8 cellular contexts compared by ENCODE assay signal in the genomic region with DNA sequence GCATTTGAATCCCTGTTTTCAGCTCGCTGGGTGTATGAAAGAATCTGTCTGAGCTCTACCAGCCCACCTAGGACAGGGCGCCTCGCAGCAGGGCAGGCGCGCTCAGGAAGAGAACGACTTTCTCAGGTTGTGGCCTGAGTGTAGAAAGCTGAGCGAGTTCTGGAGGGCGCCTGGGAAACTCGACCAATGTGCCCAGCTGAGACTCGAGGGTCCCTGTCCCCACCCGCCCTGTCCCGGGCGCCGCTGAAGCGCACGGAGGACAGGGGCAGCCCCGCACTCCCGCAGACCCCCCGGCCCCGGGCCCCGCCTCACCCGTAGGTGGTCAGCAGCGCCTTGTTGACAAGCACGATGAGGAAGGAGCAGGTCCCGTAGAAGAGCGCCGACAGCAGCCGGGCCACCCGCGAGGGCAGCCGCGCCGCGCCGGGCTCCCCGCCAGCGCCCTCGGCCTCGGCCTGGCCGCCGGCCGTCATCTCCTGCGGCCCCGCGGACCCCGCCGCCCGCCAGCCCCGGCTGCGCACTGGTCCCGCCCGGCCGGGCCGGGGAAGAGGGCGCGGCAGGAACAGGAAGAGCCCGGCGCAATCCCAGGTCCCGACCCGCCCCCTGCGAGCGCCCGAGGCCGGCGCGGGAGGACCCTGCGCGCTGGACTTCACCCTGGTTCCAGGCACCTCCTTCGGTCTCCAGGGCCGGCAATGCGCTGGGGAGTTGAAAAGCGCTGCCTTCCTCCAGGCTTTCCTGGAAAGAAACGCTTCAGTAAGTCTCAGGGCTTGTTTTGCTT. TPM values are rescaled to one million over a fixed set of nuclear protein-coding genes. Genes with fewer than 3 reads are reported as not detected.
A peak's percentile ranks its signal among the peaks of the same experiment; 100 is the strongest.
DNase-seq lines count a peak whose midpoint lies in the region; ATAC-seq, FAIRE-seq and TF ChIP-seq lines count a peak whose summit lies in the region.

A gene (minus strand): TSS at position 547 of the 775 bp plus-strand sequence. CDS start 77 bp downstream, at position 470.

- H2BK5ac ChIP-seq in trophoblast cell (ENCODE audit: low read depth, low read length, poor library complexity), result peak within 1 kb of the TSS; percentile 16

- H3K4me3 ChIP-seq in A549 (peak within 1 kb of the TSS; percentile 89), K562 (peak within 1 kb of the TSS; percentile 55), right cardiac atrium (ENCODE audit: low read length) (peak within 1 kb of the TSS; percentile 100), trophoblast cell (ENCODE audit: low read depth, low read length) (peak within 1 kb of the TSS; percentile 80)

- CTCF ChIA-PET in A549 (lab: Yijun Ruan, JAX) (interaction anchor here (0.5 to 1.5 kb wide), 6 partner anchors 15 to 541 kb away, joined by 3 to 6 read pairs (median 4); no protein-coding TSS in a partner anchor), K562 (lab: Yijun Ruan, JAX; ENCODE audit: low intra/inter-chr PET ratio) (no interaction called here)

- H3K9me3 ChIP-seq in A549 (no peaks in the 10 kb centered on the region), K562 (replicated peaks; ENCODE audit: control insufficient read depth, insufficient read depth, low read depth, low read length) (no peaks in the 10 kb centered on the region), right cardiac atrium (ENCODE audit: control insufficient read depth, low read length) (no peaks in the 10 kb centered on the region), trophoblast cell (ENCODE audit: insufficient read depth, low read depth, low read length) (no peaks in the 10 kb centered on the region)

- H3K9ac ChIP-seq in K562 (ENCODE audit: insufficient read depth in 1 of 2, low read depth in 2 of 2, low read length in 2 of 2), result peak within 1 kb of the TSS; percentile 50 to 90
- H3K9ac ChIP-seq in trophoblast cell (ENCODE audit: low read length), result peak within 1 kb of the TSS; percentile 80

- H2BK12ac ChIP-seq in trophoblast cell (ENCODE audit: low read length), result no peak within 1 kb of the TSS

- no peaks in the 10 kb centered on the region for H3K27me3 ChIP-seq in K562 (ENCODE audit: control insufficient read depth in 2 of 2, insufficient read depth in 2 of 2, low read length in 2 of 2)
- H3K27me3 ChIP-seq in right cardiac atrium (ENCODE audit: control insufficient read depth, insufficient read depth), result no peaks in the 10 kb centered on the region
- no peaks in the 10 kb centered on the region for H3K27me3 ChIP-seq in trophoblast cell (ENCODE audit: insufficient read depth, low read length)

- no peak within 1 kb of the TSS for H3K23ac ChIP-seq in trophoblast cell (ENCODE audit: low read length)

- H3K4me2 ChIP-seq in A549 (peak within 1 kb of the TSS; percentile 93), K562 (ENCODE audit: insufficient read depth, low read length) (peak within 1 kb of the TSS; percentile 88), trophoblast cell (ENCODE audit: low read length) (peak within 1 kb of the TSS; percentile 82)

- H4K8ac ChIP-seq in trophoblast cell (ENCODE audit: low read depth, low read length), result peak within 1 kb of the TSS; percentile 78

- WGBS in A549 (ENCODE audit: missing lambda C conversion rate), result 0% methylated on average over 24 of the region's 73 CpGs
- 9% methylated on average over 37 of the region's 73 CpGs for WGBS in K562 (ENCODE audit: insufficient coverage, low coverage, missing lambda C conversion rate)
- WGBS in right cardiac atrium, result under 1% methylated on average over 73 of the region's 73 CpGs
- no CpG with 5 or more reads among the region's 73 CpGs for WGBS in trophoblast cell (ENCODE audit: extremely low coverage, insufficient coverage, insufficient read length)

- no peak for TF ChIP-seq RAD21 in A549 (conservative IDR thresholded peaks at IDR 0.05 in 1 of 2, IDR thresholded peaks at IDR 0.05 in 1 of 2)
- TF ChIP-seq RAD21 in K562 (CRISPR knock-in tag; conservative IDR thresholded peaks at IDR 0.05 in 1 of 2, IDR thresholded peaks at IDR 0.05 in 1 of 2), result no peak

- ATAC-seq in A549, result peak; percentile 94 to 99
- ATAC-seq in GM18505 (IDR thresholded peaks at IDR 0.05; ENCODE audit: unreplicated experiment), result peak; percentile 55
- ATAC-seq in K562, result peak; percentile 92
- ATAC-seq in right cardiac atrium, result peak; percentile 97 to 98
- no peak for ATAC-seq in GM21529 (IDR thresholded peaks at IDR 0.05; ENCODE audit: unreplicated experiment)

- peak within 1 kb of the TSS; percentile 42 for H3K14ac ChIP-seq in trophoblast cell (ENCODE audit: low read length)

- in situ Hi-C loops in K562 (cut with MboI), result no loop called here

- H2AK5ac ChIP-seq in trophoblast cell (ENCODE audit: low read length), result no peak within 1 kb of the TSS

- no peak within 1 kb of the TSS for H2BK120ac ChIP-seq in trophoblast cell (ENCODE audit: insufficient read depth, low read length, poor library complexity)

- POLR2A ChIA-PET in A549 (lab: Yijun Ruan, JAX), result interaction anchor here (0.6 to 1.3 kb wide), 3 partner anchors 11 to 37 kb away, joined by 3 to 4 read pairs (median 3); no protein-coding TSS in a partner anchor
- POLR2A ChIA-PET in K562 (lab: Yijun Ruan, JAX), result interaction anchor here (1.6 to 1.7 kb wide), 3 partner anchors 10 to 16 kb away, joined by 4 to 7 read pairs (median 7); no protein-coding TSS in a partner anchor

- no peaks in the 10 kb centered on the region; the same call in 1 of the 2 replicates for H4K20me1 ChIP-seq in K562 (replicated peaks; ENCODE audit: control insufficient read depth, insufficient read depth, low read length)

- no peak for FAIRE-seq in A549 (lab: Jason Lieb, UNC)
- no peak for FAIRE-seq in K562 (lab: Jason Lieb, UNC)

- no peak within 1 kb of the TSS for H3K18ac ChIP-seq in trophoblast cell (ENCODE audit: low read length)

- H3K4ac ChIP-seq in trophoblast cell (ENCODE audit: low read depth, low read length), result peak within 1 kb of the TSS; percentile 70

- H4K12ac ChIP-seq in trophoblast cell (ENCODE audit: low read depth, low read length), result peak within 1 kb of the TSS; percentile 64

- TF ChIP-seq CTCF in A549 (IDR thresholded peaks at IDR 0.05) (no peak), K562 (IDR thresholded peaks at IDR 0.05 in 2 of 3, conservative IDR thresholded peaks at IDR 0.05 in 1 of 3; ENCODE audit: insufficient read depth in 2 of 3, low read depth in 1 of 3, low read length in 3 of 3) (no peak)

- TF ChIP-seq POLR2A in A549 (IDR thresholded peaks at IDR 0.05; ENCODE audit: low read length) (no peak; the same call in none of the 2 replicates), GM18505 (IDR thresholded peaks at IDR 0.05; ENCODE audit: borderline replicate concordance, extremely low read depth, insufficient read depth, insufficient read length) (no peak), K562 (conservative IDR thresholded peaks at IDR 0.05) (no peak; the same call in 1 of the 2 replicates)

- DNase-seq in A549 (ENCODE audit: low read depth in 1 of 2, low spot score in 1 of 2) (peak; percentile 64 to 67), OCI-M1 (lab: John Stamatoyannopoulos, UW) (peak; percentile 68), K562 (ENCODE audit: extremely low read depth in 1 of 4, low spot score in 3 of 4) (peak; percentile 69 to 73 (median 70)), right cardiac atrium (peak; percentile 73 to 89 (median 88)), trophoblast cell (peak; percentile 71 to 79), SIG-M5 treated with dmso at 0.1 percent for 504 hours (lab: John Stamatoyannopoulos, UW; ENCODE audit: unreplicated experiment) (no peak)

- H3K36me3 ChIP-seq in K562 (ENCODE audit: control insufficient read depth, insufficient read depth, low read length) (peaks cover 37% of the 10 kb centered on the region), trophoblast cell (ENCODE audit: control insufficient read depth in 1 of 2, insufficient read depth in 2 of 2, low read length in 2 of 2) (peaks cover 4 to 7% of the 10 kb centered on the region in 2 experiments)

- intact Hi-C loops in K562 (cut with micrococcal nuclease), result no loop called here
- intact Hi-C loops in right cardiac atrium (cut with DNase I), result no loop called here

- H3K27ac ChIP-seq in A549 (peak within 1 kb of the TSS; percentile 92 to 96), K562 (ENCODE audit: extremely low read depth, low read depth, low read length) (peak within 1 kb of the TSS; percentile 20; the same call in 2 of the 3 replicates), right cardiac atrium (ENCODE audit: low read length) (peak within 1 kb of the TSS; percentile 94), trophoblast cell (ENCODE audit: low read depth, low read length) (peak within 1 kb of the TSS; percentile 42)

- H3K9me1 ChIP-seq in K562 (ENCODE audit: control insufficient read depth, insufficient read depth, low read length), result no peaks in the 10 kb centered on the region

- peaks cover 4% of the 10 kb centered on the region for H3K79me1 ChIP-seq in trophoblast cell (ENCODE audit: low read length)

- TF ChIP-seq EP300 in A549 (IDR thresholded peaks at IDR 0.05), result no peak
- TF ChIP-seq EP300 in K562 (IDR thresholded peaks at IDR 0.05; ENCODE audit: low read length), result no peak

- peaks cover 47% of the 10 kb centered on the region for H3K4me1 ChIP-seq in A549
- peaks cover 9 to 13% of the 10 kb centered on the region in 2 experiments; a peak in 3 of 5 replicates for H3K4me1 ChIP-seq in K562 (replicated peaks in 1 of 2; ENCODE audit: control insufficient read depth in 2 of 2, insufficient read depth in 2 of 2, low read length in 2 of 2)
- peaks cover 4% of the 10 kb centered on the region for H3K4me1 ChIP-seq in right cardiac atrium (ENCODE audit: control insufficient read depth, insufficient read depth, low read length)
- peaks cover 0 to 2% of the 10 kb centered on the region in 2 experiments for H3K4me1 ChIP-seq in trophoblast cell (ENCODE audit: control insufficient read depth in 1 of 2, insufficient read depth in 2 of 2, low read length in 2 of 2)

- BruUV-seq in K562 (replicated peaks; lab: Mats Ljungman, UMichigan), result no TSS peak

- peak within 1 kb of the TSS; percentile 67 for H2AFZ ChIP-seq in K562 (ENCODE audit: low read depth, low read length)
- peak within 1 kb of the TSS; percentile 67 for H2AFZ ChIP-seq in trophoblast cell (ENCODE audit: insufficient read depth, low read length, poor library complexity)

- H3K79me2 ChIP-seq in K562 (ENCODE audit: control insufficient read depth, insufficient read depth, low read length), result no peaks in the 10 kb centered on the region
- peaks cover 2% of the 10 kb centered on the region for H3K79me2 ChIP-seq in trophoblast cell (ENCODE audit: control insufficient read depth, insufficient read depth, low read length, poor library complexity)

- peak within 1 kb of the TSS; percentile 70 for H4K91ac ChIP-seq in trophoblast cell (ENCODE audit: low read depth, low read length)

RNA-seq across cellular contexts. Expression of the gene that starts here (rescaled TPM):
- 29.8 and 30.9 TPM in 2 replicates for polyA plus RNA-seq in A549 (2011; rRNA removed)
- 10.1 and 12.3 TPM in 2 replicates for polyA plus RNA-seq in A549 (2012; cell fraction: cytosol; rRNA removed)
- polyA plus RNA-seq in A549 (2012; cell fraction: nucleus; rRNA removed), result 4.6 and 8.6 TPM in 2 replicates
- polyA plus RNA-seq in A549 (2017; fragmentation: RNase III; extraction: RNeasy Plus Mini Kit Qiagen cat#74134 plus additional on column Dnase treatment), result 13.8 to 15.2 TPM (median 13.8 TPM) in 3 replicates
- 8.6 and 11.0 TPM in 2 replicates for polyA minus RNA-seq in A549 (2011; rRNA and poly(A)+ RNA removed)
- 10.4 and 12.2 TPM in 2 replicates for total RNA-seq in K562 (2011; cell fraction: chromatin; rRNA removed; ENCODE audit: low replicate concordance)
- 7.6 and 8.5 TPM in 2 replicates for total RNA-seq in K562 (2011; cell fraction: nucleolus; rRNA removed)
- 13.0 and 19.7 TPM in 2 replicates for total RNA-seq in K562 (2011; cell fraction: nucleoplasm; rRNA removed)
- total RNA-seq in K562 (2014; rRNA removed), result 7.9 and 8.0 TPM in 2 replicates
- 11.8 and 13.9 TPM in 2 replicates for total RNA-seq in K562 (2014; rRNA removed; fragmentation: Illumina TruSeq; extraction: Trizol)
- total RNA-seq in K562 (2015; rRNA removed; fragmentation: Illumina TruSeq; extraction: Trizol), result 12.9 and 13.2 TPM in 2 replicates
- 10.6 and 11.7 TPM in 2 replicates for total RNA-seq in K562 (2021)
- 11.2 and 14.9 TPM in 2 replicates for polyA plus RNA-seq in K562 (2011; rRNA removed)
- polyA plus RNA-seq in K562 (2011; cell fraction: cytosol; rRNA removed), result 8.2 and 13.3 TPM in 2 replicates
- polyA plus RNA-seq in K562 (2011; cell fraction: nucleus; rRNA removed), result 8.4 and 9.7 TPM in 2 replicates
- polyA plus RNA-seq in K562 (2012), result 14.5 and 32.7 TPM in 2 replicates
- polyA plus RNA-seq in K562 (2014; fragmentation: Illumina TruSeq; extraction: Trizol), result 12.1 and 12.7 TPM in 2 replicates
- 1 to 10 TPM; 2.9 to 3.2 TPM for polyA plus RNA-seq in K562 (2014; fragmentation: Nextera tagmentation; extraction: Ambion mirVana)
- polyA plus RNA-seq in K562 (2014; rRNA removed), result 9.0 and 14.1 TPM in 2 replicates
- polyA minus RNA-seq in K562 (2011; rRNA and poly(A)+ RNA removed), result 8.9 and 9.0 TPM in 2 replicates
- polyA minus RNA-seq in K562 (2011; cell fraction: cytosol; rRNA and poly(A)+ RNA removed), result 5.2 and 5.9 TPM in 2 replicates
- 2.2 and 4.7 TPM in 2 replicates for polyA minus RNA-seq in K562 (2011; cell fraction: nucleus; rRNA and poly(A)+ RNA removed)
- total RNA-seq in right cardiac atrium, result 10 to 100 TPM; 13.0 to 17.9 (median 15.2) TPM
- polyA plus RNA-seq in right cardiac atrium, result 10.5 TPM
- 39.3 and 41.1 TPM in 2 replicates for polyA plus RNA-seq in trophoblast cell (2013)

Comparison
In these comparisons a context has a peak if more than half of its experiments do, and no peak if none do; other contexts are left out.
1. H3K27ac ChIP-seq: peak in every context shown above with its lines; median percentile 94 in A549; 94 in right cardiac atrium; 42 in trophoblast cell; 20 in K562.